In the genomic region with DNA sequence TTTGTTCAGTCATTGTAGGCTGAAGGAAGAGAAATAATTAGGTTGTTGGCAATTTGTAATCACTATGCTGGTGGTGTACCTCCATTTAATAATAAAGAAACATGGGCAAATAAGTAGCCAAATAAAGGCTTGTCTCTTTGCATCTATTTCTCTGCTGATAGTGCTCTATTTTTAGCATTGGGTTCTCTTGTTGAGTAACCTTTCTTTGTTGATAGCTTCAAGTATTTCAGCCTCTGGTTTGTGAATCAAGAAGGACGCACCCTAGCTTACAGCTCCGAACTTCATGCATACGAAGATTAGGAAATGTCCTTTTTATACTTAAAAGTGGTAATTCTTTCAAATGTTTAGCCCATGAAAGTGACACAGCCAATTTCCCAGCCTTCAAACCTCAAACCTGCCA, we compare ENCODE assay signal across 21 cellular contexts. TPM values are rescaled to one million over a fixed set of nuclear protein-coding genes. Genes with fewer than 3 reads are reported as not detected.
A peak's percentile ranks its signal among the peaks of the same experiment; 100 is the strongest.
DNase-seq lines count a peak whose midpoint lies in the region; ATAC-seq, FAIRE-seq and TF ChIP-seq lines count a peak whose summit lies in the region.
"Had no signal": no experiment of that assay in that cellular context is flagged by ENCODE, and none has a peak within 500 bp of the region (broad histone marks: within the 10 kb centered on the region; RNA-seq: fewer than 3 reads in every experiment).

No MANE protein-coding gene starts in this region.

- in situ Hi-C loops in K562 (cut with MboI) = no loop called here

- H3K4me1 ChIP-seq in breast epithelium = peaks cover 0 to 9% of the 10 kb centered on the region in 2 donors
- peaks cover 40 to 45% of the 10 kb centered on the region in 2 experiments for H3K4me1 ChIP-seq in K562 (replicated peaks in 1 of 2; ENCODE audit: control insufficient read depth in 2 of 2, insufficient read depth in 2 of 2, low read length in 2 of 2)
- no peaks in the 10 kb centered on the region for H3K4me1 ChIP-seq in right cardiac atrium (ENCODE audit: control insufficient read depth, insufficient read depth, low read length)
- H3K4me1 ChIP-seq in suprapubic skin = peaks cover 43% of the 10 kb centered on the region
- peaks cover 0 to 3% of the 10 kb centered on the region in 2 donors for H3K4me1 ChIP-seq in small intestine (ENCODE audit: control insufficient read depth in 2 of 2, insufficient read depth in 1 of 2, low read depth in 1 of 2, low read length in 1 of 2)
- H3K4me1 ChIP-seq: A549 had no signal

- peak overlapping the region; percentile 83 for H3K4me3 Mint-ChIP-seq in MCF 10A (ENCODE audit: unreplicated experiment)
- H3K4me3 Mint-ChIP-seq: natural killer cell; stimulated activated effector memory CD8-positive, alpha-beta T cell treated with anti-CD3 and anti-CD28 coated beads, Interleukin-12 subunit alpha, Interleukin-12 subunit beta, amount 100 ng/mL, for 72 hours had no signal

- TF ChIP-seq EP300 in K562 (IDR thresholded peaks at IDR 0.05; ENCODE audit: low read length) (no peak), suprapubic skin (IDR thresholded peaks at IDR 0.05) (no peak)

- peak overlapping the region in 1 of 2 experiments; percentile 55; a peak in 2 of 4 replicates for H3K9ac ChIP-seq in K562 (ENCODE audit: insufficient read depth in 1 of 2, low read depth in 2 of 2, low read length in 2 of 2)

- BruUV-seq in MCF 10A (replicated peaks; lab: Mats Ljungman, UMichigan) = TSS peak; percentile 28
- BruUV-seq in K562 (replicated peaks; lab: Mats Ljungman, UMichigan) = no TSS peak

- CTCF ChIA-PET in MCF 10A (lab: Yijun Ruan, JAX) = interaction anchor here (0.7 to 2.7 kb wide), 7 partner anchors 9 to 250 kb away, joined by 3 to 14 read pairs (median 7); no protein-coding TSS in a partner anchor
- CTCF ChIA-PET in K562 (lab: Yijun Ruan, JAX; ENCODE audit: low intra/inter-chr PET ratio) = no interaction called here

- H3K9me3 Mint-ChIP-seq in MCF 10A (ENCODE audit: unreplicated experiment) = no peaks in the 10 kb centered on the region
- H3K9me3 Mint-ChIP-seq: natural killer cell; stimulated activated effector memory CD8-positive, alpha-beta T cell treated with anti-CD3 and anti-CD28 coated beads, Interleukin-12 subunit alpha, Interleukin-12 subunit beta, amount 100 ng/mL, for 72 hours had no signal

- H2AFZ ChIP-seq in K562 (ENCODE audit: low read depth, low read length) = 0 out of 2 replicates have a peak overlapping the region, but pooled peaks have one; percentile 26

- H3K27ac Mint-ChIP-seq in MCF 10A (ENCODE audit: low read depth, unreplicated experiment) = peak overlapping the region; percentile 96
- H3K27ac Mint-ChIP-seq: natural killer cell; stimulated activated effector memory CD8-positive, alpha-beta T cell treated with anti-CD3 and anti-CD28 coated beads, Interleukin-12 subunit alpha, Interleukin-12 subunit beta, amount 100 ng/mL, for 72 hours had no signal

- peak overlapping the region; percentile 77 for H3K4me2 ChIP-seq in K562 (ENCODE audit: insufficient read depth, low read length)
- H3K4me2 ChIP-seq: A549 had no signal

- TF ChIP-seq POLR2A in breast epithelium (IDR thresholded peaks at IDR 0.05) (no peak), K562 (conservative IDR thresholded peaks at IDR 0.05) (no peak), suprapubic skin (IDR thresholded peaks at IDR 0.05) (no peak)

- H3K36me3 ChIP-seq in breast epithelium (no peaks in the 10 kb centered on the region), K562 (ENCODE audit: control insufficient read depth, insufficient read depth, low read length) (no peaks in the 10 kb centered on the region; the same call in 2 of the 3 replicates), suprapubic skin (no peaks in the 10 kb centered on the region), small intestine (ENCODE audit: control insufficient read depth in 2 of 2, insufficient read depth in 2 of 2, low read length in 2 of 2) (no peaks in the 10 kb centered on the region)

- H3K9me3 ChIP-seq in breast epithelium = no peaks in the 10 kb centered on the region
- H3K9me3 ChIP-seq in K562 (replicated peaks; ENCODE audit: control insufficient read depth, insufficient read depth, low read depth, low read length) = no peaks in the 10 kb centered on the region
- no peaks in the 10 kb centered on the region for H3K9me3 ChIP-seq in right cardiac atrium (ENCODE audit: control insufficient read depth, low read length)
- H3K9me3 ChIP-seq in suprapubic skin = no peaks in the 10 kb centered on the region
- H3K9me3 ChIP-seq in small intestine (ENCODE audit: control insufficient read depth, low read depth) = no peaks in the 10 kb centered on the region
- H3K9me3 ChIP-seq: A549 had no signal

- H3K27ac ChIP-seq in breast epithelium (no peak overlapping the region), K562 (ENCODE audit: extremely low read depth, low read depth, low read length) (peak overlapping the region; percentile 22; the same call in 2 of the 3 replicates), right cardiac atrium (ENCODE audit: low read length) (no peak overlapping the region), suprapubic skin (peak overlapping the region; percentile 60), small intestine (ENCODE audit: low read depth in 1 of 2, low read length in 1 of 2) (no peak overlapping the region)
- H3K27ac ChIP-seq: A549, HL-60 had no signal

- peaks cover 14% of the 10 kb centered on the region for H3K36me3 Mint-ChIP-seq in MCF 10A (ENCODE audit: insufficient read depth, unreplicated experiment)
- H3K36me3 Mint-ChIP-seq: natural killer cell; stimulated activated effector memory CD8-positive, alpha-beta T cell treated with anti-CD3 and anti-CD28 coated beads, Interleukin-12 subunit alpha, Interleukin-12 subunit beta, amount 100 ng/mL, for 72 hours had no signal

- peaks cover 41% of the 10 kb centered on the region for H3K4me1 Mint-ChIP-seq in MCF 10A (ENCODE audit: insufficient read depth, unreplicated experiment)

- no peaks in the 10 kb centered on the region for H4K20me1 ChIP-seq in K562 (replicated peaks; ENCODE audit: control insufficient read depth, insufficient read depth, low read length)

- intact Hi-C loops in MCF 10A (cut with micrococcal nuclease) (loop anchor here (2.0 to 10.0 kb wide), 2 partner anchors 65 to 249 kb away; no protein-coding TSS in a partner anchor), breast epithelium (cut with DNase I; ENCODE audit: low total_unique reads) (no loop called here), K562 (cut with micrococcal nuclease) (no loop called here), right cardiac atrium (cut with DNase I) (no loop called here)

- H3K27me3 Mint-ChIP-seq in MCF 10A (ENCODE audit: insufficient read depth, unreplicated experiment) = no peaks in the 10 kb centered on the region

- H3K27me3 ChIP-seq in breast epithelium = peaks cover 0 to 53% of the 10 kb centered on the region in 2 donors
- H3K27me3 ChIP-seq in K562 (ENCODE audit: control insufficient read depth in 2 of 2, insufficient read depth in 2 of 2, low read length in 2 of 2) = peaks cover 6 to 18% of the 10 kb centered on the region in 2 experiments; a peak in 4 of 5 replicates
- H3K27me3 ChIP-seq in right cardiac atrium (ENCODE audit: control insufficient read depth, insufficient read depth) = no peaks in the 10 kb centered on the region
- H3K27me3 ChIP-seq in suprapubic skin = peaks cover 66% of the 10 kb centered on the region
- peaks cover 4 to 14% of the 10 kb centered on the region in 2 donors for H3K27me3 ChIP-seq in small intestine (ENCODE audit: control insufficient read depth in 2 of 2, insufficient read depth in 2 of 2, low read length in 2 of 2)

- H3K4me3 ChIP-seq in breast epithelium = no peak overlapping the region
- H3K4me3 ChIP-seq in K562 = no peak overlapping the region
- peak overlapping the region; percentile 80 for H3K4me3 ChIP-seq in right cardiac atrium (ENCODE audit: low read length)
- no peak overlapping the region for H3K4me3 ChIP-seq in suprapubic skin
- H3K4me3 ChIP-seq in small intestine (ENCODE audit: low read depth in 1 of 2, low read length in 2 of 2) = no peak overlapping the region
- H3K4me3 ChIP-seq: A549 had no signal

- WGBS in K562 (ENCODE audit: insufficient coverage, low coverage, missing lambda C conversion rate) = 31% methylated on average over 3 of the region's 3 CpGs
- 59% methylated on average over 3 of the region's 3 CpGs for WGBS in right cardiac atrium
- 41% methylated on average over 3 of the region's 3 CpGs for WGBS in suprapubic skin
- WGBS in small intestine, 3 donors = 66 to 87% (median 75%) methylated on average over 3 of the region's 3 CpGs

- TF ChIP-seq CTCF in MCF 10A (IDR thresholded peaks at IDR 0.05; ENCODE audit: unreplicated experiment) (no peak), breast epithelium (IDR thresholded peaks at IDR 0.05) (no peak), K562 (IDR thresholded peaks at IDR 0.05 in 2 of 3, conservative IDR thresholded peaks at IDR 0.05 in 1 of 3; ENCODE audit: insufficient read depth in 2 of 3, low read depth in 1 of 3, low read length in 3 of 3) (no peak), suprapubic skin (IDR thresholded peaks at IDR 0.05) (no peak)

- ATAC-seq in K562 = no peak
- no peak for ATAC-seq in right cardiac atrium
- ATAC-seq in esophagus mucosa = no peak
- ATAC-seq: A549; natural killer cell; stimulated activated effector memory CD8-positive, alpha-beta T cell treated with anti-CD3 and anti-CD28 coated beads, Interleukin-12 subunit alpha, Interleukin-12 subunit beta, amount 100 ng/mL, for 72 hours had no signal

- POLR2A ChIA-PET in MCF 10A (lab: Yijun Ruan, JAX) = interaction anchor here (0.6 to 9.2 kb wide), 26 partner anchors 11 to 580 kb away, joined by 3 to 246 read pairs (median 7); no protein-coding TSS in a partner anchor
- POLR2A ChIA-PET in K562 (lab: Yijun Ruan, JAX) = interaction anchor here (1.1 to 3.9 kb wide), 6 partner anchors 10 to 178 kb away, joined by 3 to 20 read pairs (median 3); no protein-coding TSS in a partner anchor

- no peak for TF ChIP-seq RAD21 in K562 (CRISPR knock-in tag; conservative IDR thresholded peaks at IDR 0.05 in 1 of 2, IDR thresholded peaks at IDR 0.05 in 1 of 2)

- H3K9me1 ChIP-seq in K562 (ENCODE audit: control insufficient read depth, insufficient read depth, low read length) = no peaks in the 10 kb centered on the region

- peaks cover 65% of the 10 kb centered on the region for H3K79me2 ChIP-seq in K562 (ENCODE audit: control insufficient read depth, insufficient read depth, low read length)

- no peak for FAIRE-seq in K562 (lab: Jason Lieb, UNC)
- FAIRE-seq in small intestine (lab: Jason Lieb, UNC) = no peak
- FAIRE-seq: A549 had no signal

- DNase-seq in MCF 10A (ENCODE audit: unreplicated experiment) (peak; percentile 25), breast epithelium (ENCODE audit: low spot score in 2 of 2) (no peak), K562 (ENCODE audit: extremely low read depth in 1 of 4, low spot score in 3 of 4) (no peak), right cardiac atrium (no peak), suprapubic skin (ENCODE audit: low spot score in 2 of 2) (no peak), small intestine (no peak), T-helper 9 cell (no peak)
- DNase-seq: caudate nucleus, head of caudate nucleus, IMR-90, mesenchymal stem cell, natural killer cell, NCI-H1092, NCI-H2081 treated with DMSO at 0.1 percent for 48 hours, NCI-H524 had no signal

RNA-seq across cellular contexts. Expression of a gene that starts 2.6 kb away (rescaled TPM):
- 32.0 and 38.7 TPM in 2 replicates for total RNA-seq in MCF 10A (2022)
- total RNA-seq in breast epithelium = 1 to 10 TPM in 2 of 3 donors, not detected in 1; 3.3 to 5.6 TPM
- 4.2 and 9.2 TPM in 2 replicates for total RNA-seq in K562 (2011; cell fraction: chromatin; rRNA removed; ENCODE audit: low replicate concordance)
- 3.2 and 3.8 TPM in 2 replicates for total RNA-seq in K562 (2011; cell fraction: nucleolus; rRNA removed)
- 9.5 and 13.9 TPM in 2 replicates for total RNA-seq in K562 (2011; cell fraction: nucleoplasm; rRNA removed)
- 10.1 and 11.6 TPM in 2 replicates for total RNA-seq in K562 (2014; rRNA removed)
- 13.0 and 15.7 TPM in 2 replicates for total RNA-seq in K562 (2014; rRNA removed; fragmentation: Illumina TruSeq; extraction: Trizol)
- 3.8 and 4.5 TPM in 2 replicates for total RNA-seq in K562 (2015; rRNA removed; fragmentation: Illumina TruSeq; extraction: Trizol)
- 14.1 and 15.6 TPM in 2 replicates for total RNA-seq in K562 (2021)
- 16.6 and 21.9 TPM in 2 replicates for polyA plus RNA-seq in K562 (2011; rRNA removed)
- 6.1 and 15.7 TPM in 2 replicates for polyA plus RNA-seq in K562 (2011; cell fraction: cytosol; rRNA removed)
- 3.4 and 8.0 TPM in 2 replicates for polyA plus RNA-seq in K562 (2011; cell fraction: nucleus; rRNA removed)
- 7.3 and 8.7 TPM in 2 replicates for polyA plus RNA-seq in K562 (2012)
- 11.9 and 12.2 TPM in 2 replicates for polyA plus RNA-seq in K562 (2014; fragmentation: Illumina TruSeq; extraction: Trizol)
- 10 to 100 TPM in 1 of 2 experiments, 1 to 10 TPM in 1; 8.1 to 14.5 TPM for polyA plus RNA-seq in K562 (2014; fragmentation: Nextera tagmentation; extraction: Ambion mirVana)
- polyA plus RNA-seq in K562 (2014; rRNA removed) = 9.7 and 11.7 TPM in 2 replicates
- polyA minus RNA-seq in K562 (2011; rRNA and poly(A)+ RNA removed) = 13.8 and 22.7 TPM in 2 replicates
- polyA minus RNA-seq in K562 (2011; cell fraction: cytosol; rRNA and poly(A)+ RNA removed) = 5.2 and 5.3 TPM in 2 replicates
- 2.8 and 5.3 TPM in 2 replicates for polyA minus RNA-seq in K562 (2011; cell fraction: nucleus; rRNA and poly(A)+ RNA removed)
- total RNA-seq in right cardiac atrium = 100 to 1,000 TPM in 3 of 4 donors, 10 to 100 TPM in 1; 90.7 to 170 (median 103) TPM
- 92.8 TPM for polyA plus RNA-seq in right cardiac atrium
- 100 to 1,000 TPM in 2 of 4 donors, 10 to 100 TPM in 2; 44.3 to 104 (median 88.8) TPM for total RNA-seq in suprapubic skin
- 10 to 100 TPM; 10.7 to 14.3 (median 12.2) TPM for polyA plus RNA-seq in small intestine
- 36.0 TPM for total RNA-seq in esophagus mucosa
- total RNA-seq: H4, IMR-90, natural killer cell, pulmonary artery endothelial cell had no signal
- polyA plus RNA-seq: IMR-90 had no signal

Comparison
In these comparisons a context has a peak if more than half of its experiments do, and no peak if none do; other contexts are left out.
1. H3K27ac ChIP-seq: peak in K562 (single experiment) and suprapubic skin (single experiment); none in breast epithelium (0 of 2), right cardiac atrium (single experiment) and small intestine (0 of 2).